8 cellular contexts compared by ENCODE assay signal in genomic region chr10:24951201-24952145, GRCh38. TPM values are rescaled to one million over a fixed set of nuclear protein-coding genes. Genes with fewer than 3 reads are reported as not detected.
DNase-seq lines count a peak whose midpoint lies in the region; ATAC-seq, FAIRE-seq and TF ChIP-seq lines count a peak whose summit lies in the region.

No MANE protein-coding gene starts in this region.

- H3K36me3 ChIP-seq in endocrine pancreas (ENCODE audit: control insufficient read depth, insufficient read depth, low read length) (no peaks in the 10 kb centered on the region), mesodermal cell (ENCODE audit: control insufficient read depth, insufficient read depth, low read length) (no peaks in the 10 kb centered on the region), upper lobe of right lung (no peaks in the 10 kb centered on the region)

- no peaks in the 10 kb centered on the region for H3K27me3 ChIP-seq in CD4-positive, alpha-beta T cell (ENCODE audit: control insufficient read depth, insufficient read depth, low read length)
- H3K27me3 ChIP-seq in H9 (ENCODE audit: insufficient read depth, low read length) (no peaks in the 10 kb centered on the region), endocrine pancreas (ENCODE audit: control insufficient read depth, insufficient read depth, low read length) (no peaks in the 10 kb centered on the region), upper lobe of right lung (no peaks in the 10 kb centered on the region)

- POLR2A ChIA-PET in CD4-positive, alpha-beta T cell (lab: Charles Lee), result interaction anchor here (1.0 to 2.6 kb wide), 4 partner anchors 64 to 329 kb away, joined by 4 to 11 read pairs (median 5); partner anchors contain the start of genes ARHGAP21 and ENKUR

- CTCF ChIA-PET in CD4-positive, alpha-beta T cell (lab: Charles Lee), result no interaction called here

- no peak overlapping the region for H2BK120ac ChIP-seq in H9 (ENCODE audit: low read depth, low read length, poor library complexity, severe bottlenecking)

- H2BK12ac ChIP-seq in H9 (ENCODE audit: insufficient read length, low read depth, low read length), result no peak overlapping the region

- H3K23ac ChIP-seq in H9 (ENCODE audit: insufficient read length, low read depth, low read length), result no peak overlapping the region

- no peak for FAIRE-seq in frontal cortex (lab: Jason Lieb, UNC)

- no peak overlapping the region for H2AFZ ChIP-seq in H9 (ENCODE audit: low read length)

- H3K14ac ChIP-seq in H9 (ENCODE audit: insufficient read depth, low read length), result no peak overlapping the region

- intact Hi-C loops in CD4-positive, alpha-beta T cell (cut with DNase I, micrococcal nuclease), result loop anchor here (1.0 to 5.0 kb wide), 5 partner anchors 69 to 334 kb away; partner anchors contain the start of gene ARHGAP21 (in 1 of the 2)
- intact Hi-C loops in upper lobe of right lung (cut with DNase I), result no loop called here

- DNase-seq in CD4-positive, alpha-beta T cell, result peak in 1 of 10 experiments; percentile 1
- peak; percentile 87 for DNase-seq in H9
- peak; percentile 53 for DNase-seq in SK-N-DZ (ENCODE audit: low spot score)
- no peak for DNase-seq in upper lobe of right lung
- DNase-seq in frontal cortex (ENCODE audit: low spot score in 2 of 2), result no peak
- DNase-seq in GOT3 (lab: John Stamatoyannopoulos, UW), result no peak

- WGBS in H9 (ENCODE audit: extremely low coverage, insufficient read length, low lambda C conversion rate), result no CpG with 5 or more reads among the region's 10 CpGs
- WGBS in mesodermal cell (ENCODE audit: insufficient coverage in 2 of 2), 2 experiments, result 30 to 38% methylated on average over 7 of the region's 10 CpGs

- peak overlapping the region; percentile 22; the same call in 1 of the 2 replicates for H3K4ac ChIP-seq in H9 (ENCODE audit: low read depth, low read length)

- no peaks in the 10 kb centered on the region for H3K9me3 Mint-ChIP-seq in CD4-positive, alpha-beta T cell
- no peaks in the 10 kb centered on the region; a peak in 3 of 5 replicates for H3K9me3 Mint-ChIP-seq in H9

- ATAC-seq in CD4-positive, alpha-beta T cell (ENCODE audit: poor library complexity), result no peak
- peak; percentile 24 for ATAC-seq in upper lobe of right lung

- H3T11ph ChIP-seq in H9 (ENCODE audit: low read length), result no peak overlapping the region

- H3K4me2 ChIP-seq in H9 (ENCODE audit: insufficient read depth, insufficient read length, low read length), result peak overlapping the region; percentile 36

- H4K91ac ChIP-seq in H9 (ENCODE audit: insufficient read length, low read depth, low read length), result peak overlapping the region; percentile 88

- peaks cover 7% of the 10 kb centered on the region for H3K4me1 ChIP-seq in H9 (ENCODE audit: insufficient read depth, low read length)
- no peaks in the 10 kb centered on the region for H3K4me1 ChIP-seq in endocrine pancreas (ENCODE audit: control insufficient read depth, insufficient read depth, low read length)
- peaks cover 9% of the 10 kb centered on the region for H3K4me1 ChIP-seq in mesodermal cell (ENCODE audit: control insufficient read depth, insufficient read depth, low read length, poor library complexity, severe bottlenecking)
- peaks cover 8% of the 10 kb centered on the region for H3K4me1 ChIP-seq in upper lobe of right lung

- no peaks in the 10 kb centered on the region for H3K9me3 ChIP-seq in CD4-positive, alpha-beta T cell (ENCODE audit: control insufficient read depth, low read length)
- H3K9me3 ChIP-seq in H9 (ENCODE audit: control insufficient read depth, low read depth, low read length), result no peaks in the 10 kb centered on the region
- no peaks in the 10 kb centered on the region for H3K9me3 ChIP-seq in endocrine pancreas (ENCODE audit: control insufficient read depth, low read length)
- H3K9me3 ChIP-seq in mesodermal cell (ENCODE audit: control insufficient read depth, low read length), result no peaks in the 10 kb centered on the region
- H3K9me3 ChIP-seq in upper lobe of right lung, result no peaks in the 10 kb centered on the region

- no peaks in the 10 kb centered on the region for H3K36me3 Mint-ChIP-seq in CD4-positive, alpha-beta T cell (ENCODE audit: low read depth)
- H3K36me3 Mint-ChIP-seq in H9 (ENCODE audit: insufficient read depth in 1 of 3, low read depth in 3 of 3), result peaks cover 0 to 2% (median 0%) of the 10 kb centered on the region in 3 experiments; a peak in 1 of 7 replicates

- no peak for TF ChIP-seq CTCF in CD4-positive, alpha-beta T cell (IDR thresholded peaks at IDR 0.05)
- TF ChIP-seq CTCF in H9 (conservative IDR thresholded peaks at IDR 0.05) (no peak), upper lobe of right lung (IDR thresholded peaks at IDR 0.05) (no peak)

- H3K27ac Mint-ChIP-seq in CD4-positive, alpha-beta T cell, result peak overlapping the region; percentile 23
- H3K27ac Mint-ChIP-seq in H9, result peak overlapping the region; percentile 35 to 97 (median 96)

- H3K9ac ChIP-seq in H9 (ENCODE audit: extremely low read depth, insufficient read length, low read length), result peak overlapping the region; percentile 76
- H3K9ac ChIP-seq in endocrine pancreas (ENCODE audit: control insufficient read depth, insufficient read depth, low read length), result peak overlapping the region; percentile 69

- H3K4me3 ChIP-seq in endocrine pancreas (ENCODE audit: control insufficient read depth, insufficient read depth, low read length) (peak overlapping the region; percentile 25), mesodermal cell (ENCODE audit: extremely low read depth, insufficient read depth, low read length, poor library complexity, severe bottlenecking) (peak overlapping the region; percentile 39), upper lobe of right lung (peak overlapping the region; percentile 66)

- no peaks in the 10 kb centered on the region for H4K20me1 ChIP-seq in H9 (ENCODE audit: control insufficient read depth, insufficient read depth, insufficient read length)

- H3K27ac ChIP-seq in CD4-positive, alpha-beta T cell (ENCODE audit: low read depth, low read length), result no peak overlapping the region
- H3K27ac ChIP-seq in H9 (ENCODE audit: insufficient read length, low read depth, low read length) (no peak overlapping the region), mesodermal cell (ENCODE audit: low read depth, low read length, severe bottlenecking) (peak overlapping the region; percentile 79), upper lobe of right lung (peak overlapping the region; percentile 77)

- no peak overlapping the region for H2BK5ac ChIP-seq in H9 (ENCODE audit: insufficient read length, low read length)

- H3K4me1 Mint-ChIP-seq in CD4-positive, alpha-beta T cell (ENCODE audit: low read depth), result peaks cover 18% of the 10 kb centered on the region
- peaks cover 34 to 38% of the 10 kb centered on the region in 2 experiments for H3K4me1 Mint-ChIP-seq in H9

- peak overlapping the region; percentile 78 for H3K4me3 Mint-ChIP-seq in CD4-positive, alpha-beta T cell
- peak overlapping the region; percentile 74 to 82 for H3K4me3 Mint-ChIP-seq in H9

- H3K18ac ChIP-seq in H9 (ENCODE audit: insufficient read length, low read depth, low read length), result peak overlapping the region; percentile 95

- no peak overlapping the region for H2AK5ac ChIP-seq in H9 (ENCODE audit: insufficient read length, low read length)

- H2BK15ac ChIP-seq in H9 (ENCODE audit: low read depth, low read length), result no peak overlapping the region

- peaks cover 13% of the 10 kb centered on the region for H3K23me2 ChIP-seq in H9 (ENCODE audit: insufficient read length, low read depth, low read length, poor library complexity, severe bottlenecking)

- H3K79me1 ChIP-seq in H9 (ENCODE audit: insufficient read depth, low read depth, low read length, poor library complexity, severe bottlenecking), result no peaks in the 10 kb centered on the region

- H3K79me2 ChIP-seq in H9 (ENCODE audit: insufficient read depth, low read length), result no peaks in the 10 kb centered on the region

- H3K56ac ChIP-seq in H9 (ENCODE audit: insufficient read length, low read depth, low read length), result no peak overlapping the region

- H3K27me3 Mint-ChIP-seq in CD4-positive, alpha-beta T cell, result no peaks in the 10 kb centered on the region
- no peaks in the 10 kb centered on the region for H3K27me3 Mint-ChIP-seq in H9 (ENCODE audit: low read depth)

- H4K5ac ChIP-seq in H9 (ENCODE audit: insufficient read length, low read depth, low read length), result no peak overlapping the region

- H4K8ac ChIP-seq in H9 (replicated peaks; ENCODE audit: insufficient read length, low read depth, low read length), result no peak overlapping the region

- H2BK20ac ChIP-seq in H9 (ENCODE audit: low read depth, low read length, poor library complexity, severe bottlenecking), result no peak overlapping the region

RNA-seq across cellular contexts. Expression of gene PRTFDC1, which starts 0.9 kb away (rescaled TPM):
- under 1 TPM; 0.52 to 0.67 TPM for total RNA-seq in CD4-positive, alpha-beta T cell
- total RNA-seq in H9 (2021) (6.8 and 7.5 TPM in 2 replicates), upper lobe of right lung (2.7 TPM), frontal cortex (29.8 TPM)
- 9.1 and 9.4 TPM in 2 replicates for polyA plus RNA-seq in SK-N-DZ (2014; cell fraction: cytosol; rRNA removed)
- 3.8 and 7.4 TPM in 2 replicates for polyA plus RNA-seq in SK-N-DZ (2014; cell fraction: nucleus; rRNA removed)
- polyA plus RNA-seq in mesodermal cell (2013, experiment 1 of 2), result 15.0 TPM
- polyA plus RNA-seq in mesodermal cell (2013, experiment 2 of 2), result 19.9 TPM

Comparison
In these comparisons a context has a peak if more than half of its experiments do, and no peak if none do; other contexts are left out.
1. DNase-seq: peak in H9 (single experiment) and SK-N-DZ (single experiment); none in upper lobe of right lung (single experiment), frontal cortex (0 of 2) and GOT3 (single experiment).
2. H3K27ac ChIP-seq: peak in mesodermal cell (single experiment) and upper lobe of right lung (single experiment); none in CD4-positive, alpha-beta T cell (single experiment) and H9 (single experiment).
3. Peak in every context shown above with its lines, with median percentiles within 50 percentile points of each other: H3K4me3 ChIP-seq.